Comparison of ENCODE assay signal across 13 cellular contexts in the genomic region with DNA sequence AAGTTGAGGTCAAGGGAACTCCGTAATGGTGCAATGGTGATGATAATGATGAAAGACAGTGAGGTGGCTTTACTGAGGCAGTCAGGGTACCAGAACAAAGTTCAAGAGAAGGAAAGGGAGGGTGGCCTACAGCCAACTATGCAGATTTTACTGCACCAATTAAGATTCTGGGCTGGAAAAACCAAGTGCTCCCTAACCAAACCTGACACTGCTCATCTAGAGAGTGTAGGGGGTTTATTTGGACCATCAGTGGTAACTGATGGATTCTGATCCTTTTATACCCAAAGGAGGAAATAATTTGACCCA. TPM values are rescaled to one million over a fixed set of nuclear protein-coding genes. Genes with fewer than 3 reads are reported as not detected.
DNase-seq lines count a peak whose midpoint lies in the region; ATAC-seq and TF ChIP-seq lines count a peak whose summit lies in the region.
"Had no signal": no experiment of that assay in that cellular context is flagged by ENCODE, and none has a peak within 500 bp of the region (broad histone marks: within the 10 kb centered on the region; RNA-seq: fewer than 3 reads in every experiment).

No MANE protein-coding gene starts in this region.

- intact Hi-C loops in sciatic nerve (cut with DNase I) (no loop called here), tibial artery (cut with DNase I; ENCODE audit: low total_unique reads) (no loop called here)

- H3K4me1 Mint-ChIP-seq in GM23338 (peaks cover 10% of the 10 kb centered on the region; the same call in 1 of the 3 replicates), WTC11 (peaks cover 10% of the 10 kb centered on the region)

- H3K79me2 ChIP-seq in GM23338 (replicated peaks; ENCODE audit: insufficient read depth) = no peaks in the 10 kb centered on the region

- H3K27me3 Mint-ChIP-seq in GM23338 (ENCODE audit: insufficient read depth, low read depth, poor library complexity) (peaks cover 3% of the 10 kb centered on the region), WTC11 (ENCODE audit: low read depth) (no peaks in the 10 kb centered on the region)

- no peak for TF ChIP-seq POLR2A in Peyer's patch (IDR thresholded peaks at IDR 0.05)

- H3K9me3 Mint-ChIP-seq in GM23338 = no peaks in the 10 kb centered on the region
- no peaks in the 10 kb centered on the region; the same call in 1 of the 2 replicates for H3K9me3 Mint-ChIP-seq in WTC11

- peak overlapping the region; percentile 88 for H3K4me2 ChIP-seq in GM23338

- H3K4me3 ChIP-seq in GM23338 (peak overlapping the region; percentile 79), iPS DF 6.9 (ENCODE audit: low read length) (peak overlapping the region; percentile 53; the same call in 1 of the 2 replicates), Peyer's patch (peak overlapping the region in 1 of 4 donors; percentile 57), tibial artery (no peak overlapping the region)

- H3K9me2 ChIP-seq in GM23338 (ENCODE audit: insufficient read depth) = no peaks in the 10 kb centered on the region

- H3K9me3 ChIP-seq in iPS DF 6.9 (ENCODE audit: control insufficient read depth, insufficient read depth, low read length) = no peaks in the 10 kb centered on the region
- H3K9me3 ChIP-seq in Peyer's patch = no peaks in the 10 kb centered on the region
- no peaks in the 10 kb centered on the region for H3K9me3 ChIP-seq in tibial artery
- H3K9me3 ChIP-seq: pancreas had no signal

- CTCF ChIA-PET in WTC11 (lab: Charles Lee) = interaction anchor here (0.6 to 1.2 kb wide), 10 partner anchors 9 to 344 kb away, joined by 3 to 9 read pairs (median 4); partner anchors contain the start of genes CCDC175 and RTN1

- H3K36me3 ChIP-seq in GM23338 (ENCODE audit: insufficient read depth) = no peaks in the 10 kb centered on the region
- H3K36me3 ChIP-seq in iPS DF 6.9 (ENCODE audit: control insufficient read depth, insufficient read depth, low read length) = no peaks in the 10 kb centered on the region
- no peaks in the 10 kb centered on the region for H3K36me3 ChIP-seq in Peyer's patch
- no peaks in the 10 kb centered on the region for H3K36me3 ChIP-seq in tibial artery
- H3K36me3 ChIP-seq: pancreas had no signal

- H3K4me1 ChIP-seq in GM23338 (ENCODE audit: insufficient read depth) (peaks cover 4% of the 10 kb centered on the region; the same call in 1 of the 2 replicates), iPS DF 6.9 (ENCODE audit: control insufficient read depth, insufficient read depth, low read length) (0 out of 2 replicates have a peak, but pooled peaks cover 1% of the 10 kb centered on the region), Peyer's patch (peaks cover 0 to 11% (median 4%) of the 10 kb centered on the region in 4 donors), tibial artery (peaks cover 0 to 13% (median 8%) of the 10 kb centered on the region in 4 donors)
- H3K4me1 ChIP-seq: pancreas had no signal

- WGBS in iPS DF 6.9 (ENCODE audit: insufficient coverage, insufficient read length) = no CpG with 5 or more reads among the region's 1 CpG

- H3K27ac Mint-ChIP-seq in GM23338 (peak overlapping the region; percentile 93), WTC11 (peak overlapping the region; percentile 85)

- H3K27me3 ChIP-seq in GM23338 (ENCODE audit: insufficient read depth) (no peaks in the 10 kb centered on the region), iPS DF 6.9 (ENCODE audit: control insufficient read depth, insufficient read depth, low read length) (no peaks in the 10 kb centered on the region), Peyer's patch (no peaks in the 10 kb centered on the region), tibial artery (peaks cover 0 to 6% of the 10 kb centered on the region in 2 donors)

- 0 out of 2 replicates have a peak overlapping the region, but pooled peaks have one; percentile 21 for H3K27ac ChIP-seq in GM23338 (ENCODE audit: low read depth)
- no peak overlapping the region for H3K27ac ChIP-seq in iPS DF 6.9 (ENCODE audit: low read length)
- H3K27ac ChIP-seq in Peyer's patch = no peak overlapping the region
- no peak overlapping the region for H3K27ac ChIP-seq in tibial artery
- H3K27ac ChIP-seq: coronary artery, pancreas had no signal

- H3K4me3 Mint-ChIP-seq in GM23338 (peak overlapping the region; percentile 87), WTC11 (peak overlapping the region; percentile 87)

- DNase-seq in GM23338 (ENCODE audit: low spot score) (no peak), WTC11 (ENCODE audit: low spot score) (no peak), iPS DF 6.9 (ENCODE audit: low read depth, low spot score) (no peak), omental fat pad (ENCODE audit: low spot score) (no peak), Peyer's patch (no peak), sciatic nerve (ENCODE audit: low spot score) (no peak), tibial artery (no peak)
- DNase-seq: activated effector memory CD4-positive, alpha-beta T cell treated with anti-CD3 and anti-CD28 coated beads, Interleukin-2, amount 50 U/mL, for 16 hours had no signal

- TF ChIP-seq CTCF in GM23338 (conservative IDR thresholded peaks at IDR 0.05; ENCODE audit: low read depth in 2 of 2) (no peak), WTC11 (IDR thresholded peaks at IDR 0.05) (no peak), omental fat pad (IDR thresholded peaks at IDR 0.05) (no peak), Peyer's patch (IDR thresholded peaks at IDR 0.05) (no peak), tibial artery (IDR thresholded peaks at IDR 0.05) (no peak)

- H3K36me3 Mint-ChIP-seq in GM23338 (ENCODE audit: low read depth) (peaks cover 10% of the 10 kb centered on the region), WTC11 (peaks cover 9% of the 10 kb centered on the region)
- H3K36me3 Mint-ChIP-seq: CD4-positive, CD25-positive, alpha-beta regulatory T cell had no signal

- peak overlapping the region; percentile 97 for H2AFZ ChIP-seq in GM23338

- H3F3A ChIP-seq in GM23338 (replicated peaks; ENCODE audit: low read depth) = no peaks in the 10 kb centered on the region

- POLR2A ChIA-PET in WTC11 (lab: Charles Lee) = interaction anchor here (1.0 kb wide), 1 partner anchor 22 kb away, joined by 3 read pairs; no protein-coding TSS in a partner anchor

- 0 out of 2 replicates have a peak, but pooled peaks cover 3% of the 10 kb centered on the region for H4K20me1 ChIP-seq in GM23338 (replicated peaks; ENCODE audit: insufficient read depth)

- no peak for ATAC-seq in GM23338
- no peak for ATAC-seq in WTC11
- peak; percentile 34 for ATAC-seq in omental fat pad (ENCODE audit: low FRiP score)
- no peak for ATAC-seq in GM18861 (IDR thresholded peaks at IDR 0.05; ENCODE audit: unreplicated experiment)
- ATAC-seq in sciatic nerve = no peak

TF ChIP-seq in GM23338, 12 proteins besides CTCF, POLR2A, EP300 and RAD21 (continues in another document):
- TF ChIP-seq JUNB (IDR thresholded peaks at IDR 0.05; ENCODE audit: unreplicated experiment) (no peak), STAT1 (IDR thresholded peaks at IDR 0.05; ENCODE audit: unreplicated experiment) (no peak), POLR2AphosphoS5 (IDR thresholded peaks at IDR 0.05; ENCODE audit: low read depth) (no peak), EZH2phosphoT487 (IDR thresholded peaks at IDR 0.05; ENCODE audit: unreplicated experiment) (no peak), ZNF331 (CRISPR knock-in tag; IDR thresholded peaks at IDR 0.05; ENCODE audit: low read depth) (no peak), ZNF114 (CRISPR knock-in tag; IDR thresholded peaks at IDR 0.05) (no peak)
- TF ChIP-seq, protein P1, sequence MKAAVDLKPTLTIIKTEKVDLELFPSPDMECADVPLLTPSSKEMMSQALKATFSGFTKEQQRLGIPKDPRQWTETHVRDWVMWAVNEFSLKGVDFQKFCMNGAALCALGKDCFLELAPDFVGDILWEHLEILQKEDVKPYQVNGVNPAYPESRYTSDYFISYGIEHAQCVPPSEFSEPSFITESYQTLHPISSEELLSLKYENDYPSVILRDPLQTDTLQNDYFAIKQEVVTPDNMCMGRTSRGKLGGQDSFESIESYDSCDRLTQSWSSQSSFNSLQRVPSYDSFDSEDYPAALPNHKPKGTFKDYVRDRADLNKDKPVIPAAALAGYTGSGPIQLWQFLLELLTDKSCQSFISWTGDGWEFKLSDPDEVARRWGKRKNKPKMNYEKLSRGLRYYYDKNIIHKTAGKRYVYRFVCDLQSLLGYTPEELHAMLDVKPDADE (IDR thresholded peaks at IDR 0.05) = no peak

TF ChIP-seq in WTC11, 78 proteins besides CTCF, POLR2A, EP300 and RAD21:
- no peak for TF ChIP-seq OVOL2 (CRISPR knock-in tag; IDR thresholded peaks at IDR 0.05; ENCODE audit: borderline replicate concordance)
- TF ChIP-seq NR1H2 (CRISPR knock-in tag; IDR thresholded peaks at IDR 0.05) = no peak
- TF ChIP-seq GABPB1 (CRISPR knock-in tag; IDR thresholded peaks at IDR 0.05) = peak; percentile 73; the same call in 1 of the 2 replicates

RNA-seq across cellular contexts. Expression of gene LRRC9, which starts 0.4 kb away (rescaled TPM):
- 2.2 and 2.6 TPM in 2 replicates for total RNA-seq in GM23338 (2014; rRNA removed; shearing (Covaris generic))
- 1.2 and 3.1 TPM in 2 replicates for polyA plus RNA-seq in GM23338 (2016; fragmentation: Nextera tagmentation; extraction: Ambion mirVana)
- total RNA-seq in WTC11 (2021) (0.79 to 0.99 TPM (median 0.82 TPM) in 3 replicates), omental fat pad (under 1 TPM in 2 of 4 donors, not detected in 2; 0.16 to 0.25 TPM), Peyer's patch (10 to 100 TPM in 1 of 4 donors, 1 to 10 TPM in 1, under 1 TPM in 1, not detected in 1; 0.27 to 13.4 (median 5.1) TPM), sciatic nerve (not detected)
- total RNA-seq: CD4-positive, CD25-positive, alpha-beta regulatory T cell; kidney epithelial cell had no signal
- polyA plus RNA-seq: CD4-positive, CD25-positive, alpha-beta regulatory T cell had no signal

RNA-seq across cellular contexts. Expression of gene RTN1, which starts 49.8 kb away (rescaled TPM):
- 3.7 and 4.3 TPM in 2 replicates for total RNA-seq in GM23338 (2014; rRNA removed; shearing (Covaris generic))
- polyA plus RNA-seq in GM23338 (2016; fragmentation: Nextera tagmentation; extraction: Ambion mirVana) = 3.1 and 4.2 TPM in 2 replicates
- total RNA-seq in WTC11 (2021) (1.1 to 2.8 TPM (median 1.5 TPM) in 3 replicates), omental fat pad (10 to 100 TPM; 12.0 to 50.0 (median 20.6) TPM), Peyer's patch (1 to 10 TPM; 5.0 to 7.0 (median 5.7) TPM), sciatic nerve (5.4 TPM)

Comparison
In these comparisons a context has a peak if more than half of its experiments do, and no peak if none do; other contexts are left out.
1. H3K4me3 ChIP-seq: peak in GM23338 (single experiment) and iPS DF 6.9 (single experiment); none in tibial artery (0 of 2).